In genomic region chr17:46127524-46127923, GRCh38 we compare ENCODE assay signal across 28 cellular contexts.
DNase-seq lines count a peak whose midpoint lies in the region; ATAC-seq, FAIRE-seq and TF ChIP-seq lines count a peak whose summit lies in the region.
"Had no signal": no experiment of that assay in that cellular context is flagged by ENCODE, and none has a peak within 500 bp of the region (broad histone marks: within the 10 kb centered on the region; RNA-seq: fewer than 3 reads in every experiment).

No MANE protein-coding gene starts in this region.

- POLR2A ChIA-PET in CD8-positive, alpha-beta T cell (lab: Charles Lee): interaction anchor here (2.1 kb wide), 1 partner anchor 11 kb away, joined by 10 read pairs; no protein-coding TSS in a partner anchor
- POLR2A ChIA-PET in K562 (lab: Yijun Ruan, JAX): interaction anchor here (1.8 to 3.4 kb wide), 4 partner anchors 10 to 59 kb away, joined by 7 to 27 read pairs (median 10); no protein-coding TSS in a partner anchor
- POLR2A ChIA-PET in naive thymus-derived CD4-positive, alpha-beta T cell (lab: Charles Lee): interaction anchor here (0.6 kb wide), 1 partner anchor 33 kb away, joined by 4 read pairs; no protein-coding TSS in a partner anchor
- POLR2A ChIA-PET in RWPE1 (lab: Yijun Ruan, JAX; ENCODE audit: low non-redundant PET): no interaction called here

- peaks cover 92% of the 10 kb centered on the region for H3K4me1 Mint-ChIP-seq in activated naive CD8-positive, alpha-beta T cell (ENCODE audit: low read depth)
- H3K4me1 Mint-ChIP-seq in activated naive CD8-positive, alpha-beta T cell treated with anti-CD3 and anti-CD28 coated beads, Interleukin-2, amount 50 U/mL, for 24 hours: peaks cover 87% of the 10 kb centered on the region
- peaks cover 90% of the 10 kb centered on the region for H3K4me1 Mint-ChIP-seq in CD8-positive, alpha-beta T cell (ENCODE audit: low read depth)
- H3K4me1 Mint-ChIP-seq in naive thymus-derived CD4-positive, alpha-beta T cell: peaks cover 59 to 98% (median 93%) of the 10 kb centered on the region in 7 donors

- no peak overlapping the region for H3K4me3 ChIP-seq in CD8-positive, alpha-beta T cell (ENCODE audit: low read depth, low read length)
- no peak overlapping the region for H3K4me3 ChIP-seq in K562
- H3K4me3 ChIP-seq in naive thymus-derived CD4-positive, alpha-beta T cell (ENCODE audit: low read length): no peak overlapping the region
- H3K4me3 ChIP-seq: GM23338, SJSA1 had no signal

- no peaks in the 10 kb centered on the region for H3K9me3 ChIP-seq in CD8-positive, alpha-beta T cell (ENCODE audit: low read length)
- no peaks in the 10 kb centered on the region for H3K9me3 ChIP-seq in K562 (replicated peaks; ENCODE audit: control insufficient read depth, insufficient read depth, low read depth, low read length)
- H3K9me3 ChIP-seq in naive thymus-derived CD4-positive, alpha-beta T cell (ENCODE audit: control insufficient read depth in 2 of 3, low read length in 3 of 3): no peaks in the 10 kb centered on the region
- H3K9me3 ChIP-seq: BE2C, SJSA1 had no signal

- H3K4me2 ChIP-seq in K562 (ENCODE audit: insufficient read depth, low read length): no peak overlapping the region
- H3K4me2 ChIP-seq: GM23338, KMS-11 had no signal

- CTCF ChIA-PET in CD8-positive, alpha-beta T cell (lab: Charles Lee): no interaction called here
- CTCF ChIA-PET in K562 (lab: Yijun Ruan, JAX; ENCODE audit: low intra/inter-chr PET ratio) (no interaction called here), RWPE1 (lab: Yijun Ruan, JAX) (interaction anchor here (0.6 to 1.3 kb wide), 3 partner anchors 9 to 85 kb away, joined by 3 read pairs; no protein-coding TSS in a partner anchor)
- CTCF ChIA-PET in naive thymus-derived CD4-positive, alpha-beta T cell (lab: Charles Lee): no interaction called here

- no peak overlapping the region for H3K27ac ChIP-seq in CD8-positive, alpha-beta T cell (ENCODE audit: low read depth, low read length)
- no peak overlapping the region for H3K27ac ChIP-seq in K562 (ENCODE audit: extremely low read depth, low read depth, low read length)
- H3K27ac ChIP-seq in naive thymus-derived CD4-positive, alpha-beta T cell (ENCODE audit: low read depth, low read length): no peak overlapping the region
- H3K27ac ChIP-seq in RWPE1: no peak overlapping the region
- H3K27ac ChIP-seq: KMS-11, SJSA1 had no signal

- H3K4me1 ChIP-seq in CD8-positive, alpha-beta T cell (ENCODE audit: insufficient read depth, low read length): peaks cover 83% of the 10 kb centered on the region
- peaks cover 2 to 19% of the 10 kb centered on the region in 2 experiments; a peak in 3 of 5 replicates for H3K4me1 ChIP-seq in K562 (replicated peaks in 1 of 2; ENCODE audit: control insufficient read depth in 2 of 2, insufficient read depth in 2 of 2, low read length in 2 of 2)
- H3K4me1 ChIP-seq in naive thymus-derived CD4-positive, alpha-beta T cell (ENCODE audit: control insufficient read depth in 2 of 2, insufficient read depth in 2 of 2, low read length in 2 of 2): peaks cover 63 to 69% of the 10 kb centered on the region in 2 donors

- peaks cover 97% of the 10 kb centered on the region for H3K79me2 ChIP-seq in K562 (ENCODE audit: control insufficient read depth, insufficient read depth, low read length)

- H3K27me3 Mint-ChIP-seq in activated naive CD8-positive, alpha-beta T cell: no peaks in the 10 kb centered on the region
- no peaks in the 10 kb centered on the region for H3K27me3 Mint-ChIP-seq in activated naive CD8-positive, alpha-beta T cell treated with anti-CD3 and anti-CD28 coated beads, Interleukin-2, amount 50 U/mL, for 24 hours
- no peaks in the 10 kb centered on the region for H3K27me3 Mint-ChIP-seq in CD8-positive, alpha-beta T cell (ENCODE audit: low read depth)
- H3K27me3 Mint-ChIP-seq in naive thymus-derived CD4-positive, alpha-beta T cell: no peaks in the 10 kb centered on the region

- FAIRE-seq in K562 (lab: Jason Lieb, UNC): no peak

- peaks cover 14% of the 10 kb centered on the region for H3K36me3 Mint-ChIP-seq in activated naive CD8-positive, alpha-beta T cell
- peaks cover 20% of the 10 kb centered on the region for H3K36me3 Mint-ChIP-seq in activated naive CD8-positive, alpha-beta T cell treated with anti-CD3 and anti-CD28 coated beads, Interleukin-2, amount 50 U/mL, for 24 hours (ENCODE audit: low read depth)
- peaks cover 12% of the 10 kb centered on the region for H3K36me3 Mint-ChIP-seq in CD8-positive, alpha-beta T cell
- peaks cover 6 to 22% (median 10%) of the 10 kb centered on the region in 5 donors for H3K36me3 Mint-ChIP-seq in naive thymus-derived CD4-positive, alpha-beta T cell

- no peak overlapping the region for H2AFZ ChIP-seq in K562 (ENCODE audit: low read depth, low read length)
- H2AFZ ChIP-seq: GM23338 had no signal

- H3K36me3 ChIP-seq in CD8-positive, alpha-beta T cell (ENCODE audit: insufficient read depth, low read length): no peaks in the 10 kb centered on the region
- peaks cover 16% of the 10 kb centered on the region for H3K36me3 ChIP-seq in K562 (ENCODE audit: control insufficient read depth, insufficient read depth, low read length)
- peaks cover 0 to 3% (median 0%) of the 10 kb centered on the region in 3 experiments for H3K36me3 ChIP-seq in naive thymus-derived CD4-positive, alpha-beta T cell (ENCODE audit: control insufficient read depth in 2 of 3, insufficient read depth in 3 of 3, low read length in 3 of 3)

- DNase-seq in activated naive CD8-positive, alpha-beta T cell treated with anti-CD3 and anti-CD28 coated beads, Interleukin-2, amount 50 U/mL, for 24 hours: no peak
- no peak for DNase-seq in CD8-positive, alpha-beta T cell
- DNase-seq in K562 (ENCODE audit: extremely low read depth in 1 of 4, low spot score in 3 of 4) (no peak), GM13977 (ENCODE audit: low spot score) (no peak), RWPE1 (ENCODE audit: low spot score) (no peak)
- DNase-seq in naive thymus-derived CD4-positive, alpha-beta T cell: no peak
- DNase-seq in stimulated activated CD4-positive, alpha-beta T cell treated with anti-CD3 and anti-CD28 coated beads, Interleukin-2, amount 100 ng/mL, for 24 hours: no peak
- DNase-seq: 8988T; ACHN; BE2C; COR-L47; DMS53; H9; IMR-90; NCI-H1092 treated with DMSO at 0.1 percent for 48 hours; NCI-H1436; NCI-H187 treated with DMSO at 0.1 percent for 48 hours; NCI-H2107; NCI-H446; NCI-H774; NK-92 treated with Interleukin-12 subunit alpha and Interleukin-12 subunit beta, amount 100 ng/mL, for 24 hours; PC-3; Right ventricle myocardium superior had no signal

- peaks cover 10% of the 10 kb centered on the region for H3K9me1 ChIP-seq in K562 (ENCODE audit: control insufficient read depth, insufficient read depth, low read length)

- TF ChIP-seq POLR2A in K562 (conservative IDR thresholded peaks at IDR 0.05): no peak

- peak overlapping the region; percentile 19 for H3K27ac Mint-ChIP-seq in activated naive CD8-positive, alpha-beta T cell
- no peak overlapping the region for H3K27ac Mint-ChIP-seq in activated naive CD8-positive, alpha-beta T cell treated with anti-CD3 and anti-CD28 coated beads, Interleukin-2, amount 50 U/mL, for 24 hours
- H3K27ac Mint-ChIP-seq in CD8-positive, alpha-beta T cell: peak overlapping the region; percentile 6
- H3K27ac Mint-ChIP-seq in naive thymus-derived CD4-positive, alpha-beta T cell: peak overlapping the region in 5 of 9 donors; percentile 28 to 82 (median 80)

- in situ Hi-C loops in K562 (cut with MboI) (loop anchor here (10.0 kb wide), 1 partner anchor 553 kb away; no protein-coding TSS in a partner anchor), GM13977 (cut with MboI; ENCODE audit: low pct_unique_long_range_greater_than_20kb, low sequenced_read_pairs, unreplicated experiment) (no loop called here)

- no peak for TF ChIP-seq EP300 in K562 (IDR thresholded peaks at IDR 0.05; ENCODE audit: low read length)

- intact Hi-C loops in CD8-positive, alpha-beta T cell (cut with DNase I, micrococcal nuclease): loop anchor here (1.0 to 5.0 kb wide), 2 partner anchors 11 to 35 kb away; no protein-coding TSS in a partner anchor
- intact Hi-C loops in K562 (cut with micrococcal nuclease): no loop called here
- intact Hi-C loops in naive thymus-derived CD4-positive, alpha-beta T cell (cut with micrococcal nuclease): no loop called here

- WGBS in K562 (ENCODE audit: insufficient coverage, low coverage, missing lambda C conversion rate): 89% methylated on average over 2 of the region's 2 CpGs

- no peak overlapping the region for H3K4me3 Mint-ChIP-seq in activated naive CD8-positive, alpha-beta T cell
- H3K4me3 Mint-ChIP-seq in activated naive CD8-positive, alpha-beta T cell treated with anti-CD3 and anti-CD28 coated beads, Interleukin-2, amount 50 U/mL, for 24 hours: no peak overlapping the region
- H3K4me3 Mint-ChIP-seq in CD8-positive, alpha-beta T cell: no peak overlapping the region
- peak overlapping the region in 4 of 10 donors; percentile 4 to 71 (median 48) for H3K4me3 Mint-ChIP-seq in naive thymus-derived CD4-positive, alpha-beta T cell
- H3K4me3 Mint-ChIP-seq: CD14-positive monocyte, GM23338, H9 had no signal

- ATAC-seq in activated naive CD8-positive, alpha-beta T cell treated with anti-CD3 and anti-CD28 coated beads, Interleukin-2, amount 50 U/mL, for 24 hours: no peak
- ATAC-seq in CD8-positive, alpha-beta T cell: no peak
- no peak for ATAC-seq in K562
- ATAC-seq in naive thymus-derived CD4-positive, alpha-beta T cell: no peak
- ATAC-seq: GM23338, PC-3 had no signal

- no peak for TF ChIP-seq RAD21 in K562 (CRISPR knock-in tag; conservative IDR thresholded peaks at IDR 0.05 in 1 of 2, IDR thresholded peaks at IDR 0.05 in 1 of 2)

- no peak overlapping the region for H3K9ac ChIP-seq in K562 (ENCODE audit: insufficient read depth in 1 of 2, low read depth in 2 of 2, low read length in 2 of 2)
- H3K9ac ChIP-seq: KMS-11 had no signal

- TF ChIP-seq CTCF in CD8-positive, alpha-beta T cell (IDR thresholded peaks at IDR 0.05): no peak
- TF ChIP-seq CTCF in K562 (IDR thresholded peaks at IDR 0.05 in 2 of 3, conservative IDR thresholded peaks at IDR 0.05 in 1 of 3; ENCODE audit: insufficient read depth in 2 of 3, low read depth in 1 of 3, low read length in 3 of 3) (no peak), GM13977 (IDR thresholded peaks at IDR 0.05; ENCODE audit: extremely low read depth, insufficient read depth, missing control alignments) (no peak), RWPE1 (conservative IDR thresholded peaks at IDR 0.05; ENCODE audit: low read depth) (no peak)

- H3K27me3 ChIP-seq in CD8-positive, alpha-beta T cell (ENCODE audit: insufficient read depth, low read length): no peaks in the 10 kb centered on the region
- no peaks in the 10 kb centered on the region for H3K27me3 ChIP-seq in K562 (ENCODE audit: control insufficient read depth in 2 of 2, insufficient read depth in 2 of 2, low read length in 2 of 2)
- no peaks in the 10 kb centered on the region for H3K27me3 ChIP-seq in naive thymus-derived CD4-positive, alpha-beta T cell (ENCODE audit: control insufficient read depth in 2 of 2, insufficient read depth in 2 of 2, low read length in 2 of 2)
- H3K27me3 ChIP-seq: BE2C, SJSA1 had no signal

- H4K20me1 ChIP-seq in K562 (replicated peaks; ENCODE audit: control insufficient read depth, insufficient read depth, low read length): peaks cover 58% of the 10 kb centered on the region

- no TSS peak for BruUV-seq in K562 (replicated peaks; lab: Mats Ljungman, UMichigan)

- no peaks in the 10 kb centered on the region for H3K9me3 Mint-ChIP-seq in activated naive CD8-positive, alpha-beta T cell (ENCODE audit: low read depth)
- no peaks in the 10 kb centered on the region for H3K9me3 Mint-ChIP-seq in activated naive CD8-positive, alpha-beta T cell treated with anti-CD3 and anti-CD28 coated beads, Interleukin-2, amount 50 U/mL, for 24 hours
- no peaks in the 10 kb centered on the region for H3K9me3 Mint-ChIP-seq in CD8-positive, alpha-beta T cell
- peaks cover 0 to 3% (median 0%) of the 10 kb centered on the region in 11 donors for H3K9me3 Mint-ChIP-seq in naive thymus-derived CD4-positive, alpha-beta T cell
- H3K9me3 Mint-ChIP-seq: CD14-positive monocyte, GM23338, H9 had no signal

Comparison
In these comparisons a context has a peak if more than half of its experiments do, and no peak if none do; other contexts are left out.
1. intact Hi-C loops: an anchor here in CD8-positive, alpha-beta T cell (1.0 to 5.0 kb wide); none called in K562 and naive thymus-derived CD4-positive, alpha-beta T cell.